ENCODE assay signal across 8 cellular contexts in the genomic region with DNA sequence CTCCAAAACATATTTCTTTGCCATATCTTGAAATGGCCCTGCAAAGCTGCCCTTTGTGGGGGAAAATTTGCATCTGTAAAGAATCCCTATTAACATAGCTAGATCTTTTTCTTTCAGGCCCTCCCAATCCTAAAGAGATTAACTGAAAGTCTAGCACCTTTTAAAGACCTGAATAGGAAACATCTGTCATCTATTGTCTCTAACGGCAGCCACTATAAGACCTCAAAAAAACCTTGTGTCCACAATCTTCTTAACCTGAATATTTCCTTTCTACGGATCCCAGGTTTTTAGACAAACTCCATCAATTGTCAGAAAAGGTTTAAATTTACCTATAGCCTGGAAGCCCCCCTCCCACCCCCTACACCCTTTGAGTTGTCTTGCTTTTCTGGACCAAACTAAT.
DNase-seq lines count a peak whose midpoint lies in the region; ATAC-seq and TF ChIP-seq lines count a peak whose summit lies in the region.
"Not testable (repeated sequence)": the region's sequence is repeated elsewhere in the genome, so short reads cannot be mapped to it uniquely, and the experiment has no call there.

No MANE protein-coding gene starts in this region.

- not testable (repeated sequence) for H3K4ac ChIP-seq in H9 (ENCODE audit: low read depth, low read length)

- not testable (repeated sequence) for H3K23ac ChIP-seq in H9 (ENCODE audit: insufficient read length, low read depth, low read length)

- not testable (repeated sequence) for H3T11ph ChIP-seq in H9 (ENCODE audit: low read length)

- H3K79me1 ChIP-seq in H9 (ENCODE audit: insufficient read depth, low read depth, low read length, poor library complexity, severe bottlenecking) = not testable (repeated sequence)

- H3K56ac ChIP-seq in H9 (ENCODE audit: insufficient read length, low read depth, low read length) = not testable (repeated sequence)

- not testable (repeated sequence) for H2BK5ac ChIP-seq in H9 (ENCODE audit: insufficient read length, low read length)

- H3K18ac ChIP-seq in H9 (ENCODE audit: insufficient read length, low read depth, low read length) = not testable (repeated sequence)

- CTCF ChIA-PET in WTC11 (lab: Charles Lee) = not testable (repeated sequence)

- POLR2A ChIA-PET in WTC11 (lab: Charles Lee) = not testable (repeated sequence)

- no CpG with 5 or more reads among the region's 2 CpGs for WGBS in H9 (ENCODE audit: extremely low coverage, insufficient read length, low lambda C conversion rate)
- WGBS in HUES64 = 45% methylated on average over 2 of the region's 2 CpGs
- 30 to 36% methylated on average over 2 of the region's 2 CpGs for WGBS in endodermal cell (ENCODE audit: insufficient coverage in 1 of 2, insufficient read length in 1 of 2), 2 experiments

- not testable (repeated sequence) for H2BK20ac ChIP-seq in H9 (ENCODE audit: low read depth, low read length, poor library complexity, severe bottlenecking)

- H3K27ac ChIP-seq in H9 (ENCODE audit: insufficient read length, low read depth, low read length); endodermal cell (ENCODE audit: low read depth, low read length): not testable (repeated sequence)
- H3K27ac ChIP-seq in HUES48 (ENCODE audit: low read depth, low read length) = peak overlapping the region; percentile 83
- peak overlapping the region; percentile 86 for H3K27ac ChIP-seq in HUES64 (ENCODE audit: low read depth, low read length)
- H3K27ac ChIP-seq in iPS-20b (ENCODE audit: low read length) = peak overlapping the region; percentile 32
- peak overlapping the region; percentile 56 for H3K27ac ChIP-seq in neural progenitor cell

- H3K9me3 Mint-ChIP-seq in H9, neural progenitor cell: not testable (repeated sequence)
- H3K9me3 Mint-ChIP-seq in WTC11 (peaks cover 18% of the 10 kb centered on the region), endodermal cell (peaks cover 62% of the 10 kb centered on the region)

- not testable (repeated sequence) for H2BK15ac ChIP-seq in H9 (ENCODE audit: low read depth, low read length)

- peak; percentile 37 for ATAC-seq in WTC11

- H2AFZ ChIP-seq in H9 (ENCODE audit: low read length); neural progenitor cell (replicated peaks): not testable (repeated sequence)

- not testable (repeated sequence) for H3K79me2 ChIP-seq in H9 (ENCODE audit: insufficient read depth, low read length); neural progenitor cell (ENCODE audit: low read depth)

- not testable (repeated sequence) for H3K23me2 ChIP-seq in H9 (ENCODE audit: insufficient read length, low read depth, low read length, poor library complexity, severe bottlenecking)

- H2AK5ac ChIP-seq in H9 (ENCODE audit: insufficient read length, low read length) = not testable (repeated sequence)

- not testable (repeated sequence) for TF ChIP-seq CTCF in H9 (conservative IDR thresholded peaks at IDR 0.05); WTC11 (IDR thresholded peaks at IDR 0.05); endodermal cell (conservative IDR thresholded peaks at IDR 0.05); neural progenitor cell (IDR thresholded peaks at IDR 0.05)

- H3K27me3 ChIP-seq in H9 (ENCODE audit: insufficient read depth, low read length); HUES48 (ENCODE audit: control insufficient read depth, insufficient read depth, low read length); HUES64 (ENCODE audit: insufficient read depth, low read length); endodermal cell (ENCODE audit: control insufficient read depth, insufficient read depth, low read length, poor library complexity, severe bottlenecking); iPS-20b (ENCODE audit: insufficient read depth, low read length); neural progenitor cell: not testable (repeated sequence)

- H2BK120ac ChIP-seq in H9 (ENCODE audit: low read depth, low read length, poor library complexity, severe bottlenecking) = not testable (repeated sequence)

- H3K14ac ChIP-seq in H9 (ENCODE audit: insufficient read depth, low read length) = not testable (repeated sequence)

- H3K36me3 ChIP-seq in HUES48 (ENCODE audit: control insufficient read depth, insufficient read depth, low read length); HUES64 (ENCODE audit: insufficient read depth, low read length); endodermal cell (ENCODE audit: control insufficient read depth, insufficient read depth, low read length); iPS-20b (ENCODE audit: insufficient read depth, low read depth, low read length); neural progenitor cell: not testable (repeated sequence)

- H3K4me3 ChIP-seq in HUES48 (ENCODE audit: low read depth, low read length) = 0 out of 2 replicates have a peak overlapping the region, but pooled peaks have one; percentile 22
- not testable (repeated sequence) for H3K4me3 ChIP-seq in HUES64 (ENCODE audit: low read length); iPS-20b (ENCODE audit: low read length); neural progenitor cell
- peak overlapping the region; percentile 69 for H3K4me3 ChIP-seq in endodermal cell (ENCODE audit: low read length)

- H3K4me3 Mint-ChIP-seq in H9, WTC11, endodermal cell, neural progenitor cell: not testable (repeated sequence)

- not testable (repeated sequence) for H4K91ac ChIP-seq in H9 (ENCODE audit: insufficient read length, low read depth, low read length)

- H3K36me3 Mint-ChIP-seq in H9 (ENCODE audit: insufficient read depth in 1 of 3, low read depth in 3 of 3) = peaks cover 0 to 20% (median 2%) of the 10 kb centered on the region in 3 experiments; a peak in 5 of 7 replicates
- not testable (repeated sequence) for H3K36me3 Mint-ChIP-seq in WTC11; endodermal cell (ENCODE audit: low read depth); neural progenitor cell

- peaks cover 11% of the 10 kb centered on the region for H3F3A ChIP-seq in neural progenitor cell (ENCODE audit: low read depth)

- H2BK12ac ChIP-seq in H9 (ENCODE audit: insufficient read length, low read depth, low read length) = not testable (repeated sequence)

- H3K4me1 Mint-ChIP-seq in H9 = peaks cover 25 to 27% of the 10 kb centered on the region in 2 experiments
- H3K4me1 Mint-ChIP-seq in WTC11 = peaks cover 37% of the 10 kb centered on the region
- H3K4me1 Mint-ChIP-seq in endodermal cell = not testable (repeated sequence)
- peaks cover 12% of the 10 kb centered on the region for H3K4me1 Mint-ChIP-seq in neural progenitor cell

- H3K27ac Mint-ChIP-seq in H9 (peak overlapping the region; percentile 63 to 92 (median 87); a peak in 4 of 7 replicates), endodermal cell (peak overlapping the region; percentile 89)
- H3K27ac Mint-ChIP-seq in WTC11, neural progenitor cell: not testable (repeated sequence)

- DNase-seq in ELF-1 (ENCODE audit: low read depth, low spot score) (peak; percentile 2), neural progenitor cell (ENCODE audit: low spot score) (peak; percentile 31)
- DNase-seq in H9; WTC11 (ENCODE audit: low spot score); endodermal cell: not testable (repeated sequence)

- not testable (repeated sequence) for H3K4me1 ChIP-seq in H9 (ENCODE audit: insufficient read depth, low read length); endodermal cell (ENCODE audit: control insufficient read depth, insufficient read depth, low read length)
- peaks cover 24% of the 10 kb centered on the region for H3K4me1 ChIP-seq in HUES48 (ENCODE audit: control insufficient read depth, insufficient read depth, low read length)
- peaks cover 15% of the 10 kb centered on the region for H3K4me1 ChIP-seq in HUES64 (ENCODE audit: insufficient read depth, low read length)
- H3K4me1 ChIP-seq in iPS-20b (ENCODE audit: insufficient read depth, low read length) = peaks cover 18% of the 10 kb centered on the region; the same call in 1 of the 2 replicates
- H3K4me1 ChIP-seq in neural progenitor cell = peaks cover 23% of the 10 kb centered on the region

- H4K8ac ChIP-seq in H9 (replicated peaks; ENCODE audit: insufficient read length, low read depth, low read length) = not testable (repeated sequence)

- H3K4me2 ChIP-seq in H9 (ENCODE audit: insufficient read depth, insufficient read length, low read length) = not testable (repeated sequence)
- peak overlapping the region; percentile 67 for H3K4me2 ChIP-seq in neural progenitor cell

- not testable (repeated sequence) for H3K9me3 ChIP-seq in H9 (ENCODE audit: control insufficient read depth, low read depth, low read length); HUES48 (ENCODE audit: control insufficient read depth, insufficient read depth, low read length); iPS-20b (ENCODE audit: insufficient read depth, low read depth, low read length); neural progenitor cell (ENCODE audit: low read depth)
- H3K9me3 ChIP-seq in HUES64 (ENCODE audit: insufficient read depth, low read depth, low read length) (peaks cover 14% of the 10 kb centered on the region), endodermal cell (ENCODE audit: control insufficient read depth, low read length) (peaks cover 79% of the 10 kb centered on the region)

- H4K5ac ChIP-seq in H9 (ENCODE audit: insufficient read length, low read depth, low read length) = not testable (repeated sequence)

- H4K20me1 ChIP-seq in H9 (ENCODE audit: control insufficient read depth, insufficient read depth, insufficient read length); neural progenitor cell (ENCODE audit: low read depth): not testable (repeated sequence)

- H3K27me3 Mint-ChIP-seq in H9 (ENCODE audit: low read depth); WTC11 (ENCODE audit: low read depth); endodermal cell (ENCODE audit: insufficient read depth); neural progenitor cell (ENCODE audit: insufficient read depth, low read depth): not testable (repeated sequence)

- not testable (repeated sequence) for H3K9ac ChIP-seq in H9 (ENCODE audit: extremely low read depth, insufficient read length, low read length); HUES48 (ENCODE audit: low read depth, low read length); HUES64 (ENCODE audit: low read depth, low read length); iPS-20b (ENCODE audit: low read depth, low read length); neural progenitor cell
- H3K9ac ChIP-seq in endodermal cell (ENCODE audit: extremely low read depth, low read length, poor library complexity, severe bottlenecking) = peak overlapping the region; percentile 32
